9 cellular contexts compared by ENCODE assay signal in genomic region chr12:52903855-52904508, GRCh38. TPM values are rescaled to one million over a fixed set of nuclear protein-coding genes. Genes with fewer than 3 reads are reported as not detected.
A peak's percentile ranks its signal among the peaks of the same experiment; 100 is the strongest.
DNase-seq lines count a peak whose midpoint lies in the region; ATAC-seq and TF ChIP-seq lines count a peak whose summit lies in the region.
"Had no signal": no experiment of that assay in that cellular context is flagged by ENCODE, and none has a peak within 500 bp of the region (broad histone marks: within the 10 kb centered on the region; RNA-seq: fewer than 3 reads in every experiment).

No MANE protein-coding gene starts in this region.

- H2AFZ ChIP-seq in OCI-LY3 (ENCODE audit: low read depth, low read length) = no peak overlapping the region

- DNase-seq in EH (ENCODE audit: low read depth) = peak; percentile 49
- DNase-seq in astrocyte of the hippocampus (ENCODE audit: low read depth, low spot score) = peak; percentile 73
- no peak for DNase-seq in kidney epithelial cell (ENCODE audit: low read depth)
- DNase-seq in stimulated activated CD8-positive, alpha-beta memory T cell treated with anti-CD3 and anti-CD28 coated beads, Interleukin-4, amount 100 ng/mL, for 48 hours = peak; percentile 53

- H4K20me1 ChIP-seq in OCI-LY3 (ENCODE audit: insufficient read depth, low read length) = no peaks in the 10 kb centered on the region

- H3K79me2 ChIP-seq in OCI-LY3 (ENCODE audit: low read length) = no peaks in the 10 kb centered on the region

- peak overlapping the region; percentile 35; the same call in 1 of the 2 replicates for H3K9ac ChIP-seq in OCI-LY3 (ENCODE audit: low read length)

- H3K36me3 ChIP-seq in OCI-LY3 (replicated peaks; ENCODE audit: low read depth, low read length) = no peaks in the 10 kb centered on the region
- peaks cover 6% of the 10 kb centered on the region for H3K36me3 ChIP-seq in kidney epithelial cell (ENCODE audit: control insufficient read depth, insufficient read depth, low read length)

- ATAC-seq in HG02642 (IDR thresholded peaks at IDR 0.05; ENCODE audit: poor library complexity, unreplicated experiment) (peak; percentile 40), GM18858 (IDR thresholded peaks at IDR 0.05; ENCODE audit: unreplicated experiment) (no peak), HG03378 (IDR thresholded peaks at IDR 0.05; ENCODE audit: unreplicated experiment) (no peak)

- H3K27ac ChIP-seq in OCI-LY3 (ENCODE audit: low read length) = 0 out of 2 replicates have a peak overlapping the region, but pooled peaks have one; percentile 4

- H3K27me3 ChIP-seq in OCI-LY3 (ENCODE audit: low read depth, low read length) = peaks cover 3% of the 10 kb centered on the region
- no peaks in the 10 kb centered on the region for H3K27me3 ChIP-seq in kidney epithelial cell (ENCODE audit: control insufficient read depth, insufficient read depth, low read length)

- no peak for TF ChIP-seq CTCF in OCI-LY3 (IDR thresholded peaks at IDR 0.05; ENCODE audit: low read depth, low read length)
- TF ChIP-seq CTCF in kidney epithelial cell (IDR thresholded peaks at IDR 0.05; ENCODE audit: insufficient read depth, low read length, poor library complexity, severe bottlenecking) = no peak

- peak overlapping the region; percentile 47 for H3K4me2 ChIP-seq in OCI-LY3 (ENCODE audit: low read length)

- peaks cover 9% of the 10 kb centered on the region for H3K4me1 ChIP-seq in OCI-LY3 (ENCODE audit: low read length)

- no peaks in the 10 kb centered on the region for H3K9me3 ChIP-seq in OCI-LY3 (ENCODE audit: insufficient read depth, low read length)

- H3K4me3 ChIP-seq in OCI-LY3 (ENCODE audit: low read length) = peak overlapping the region; percentile 63
- peak overlapping the region; percentile 73 for H3K4me3 ChIP-seq in kidney epithelial cell (ENCODE audit: low read depth, low read length)

RNA-seq across cellular contexts. Expression of gene KRT8, which starts 0.9 kb away (rescaled TPM):
- total RNA-seq in kidney epithelial cell = 1,322 and 1,341 TPM in 2 replicates

RNA-seq across cellular contexts. Expression of gene KRT18, which starts 44.9 kb away (rescaled TPM):
- 1,751 and 1,904 TPM in 2 replicates for total RNA-seq in kidney epithelial cell

RNA-seq across cellular contexts. Expression of gene KRT78, which starts 55.2 kb away (rescaled TPM):
- not detected in 2 replicates for total RNA-seq in kidney epithelial cell
- total RNA-seq: NCI-H460 had no signal
